ENCODE assay signal across 23 cellular contexts in genomic region chr6:15678514-15678913, GRCh38. TPM values are rescaled to one million over a fixed set of nuclear protein-coding genes. Genes with fewer than 3 reads are reported as not detected.
DNase-seq lines count a peak whose midpoint lies in the region; ATAC-seq, FAIRE-seq and TF ChIP-seq lines count a peak whose summit lies in the region.
"Had no signal": no experiment of that assay in that cellular context is flagged by ENCODE, and none has a peak within 500 bp of the region (broad histone marks: within the 10 kb centered on the region; RNA-seq: fewer than 3 reads in every experiment).

No MANE protein-coding gene starts in this region.

- H4K20me1 ChIP-seq in BLaER1 (no peaks in the 10 kb centered on the region), Karpas-422 (ENCODE audit: insufficient read depth, low read depth, low read length) (no peaks in the 10 kb centered on the region), K562 (replicated peaks; ENCODE audit: control insufficient read depth, insufficient read depth, low read length) (no peaks in the 10 kb centered on the region)
- H4K20me1 ChIP-seq: BLaER1 treated with 17β-estradiol and CSF1 and Interleukin-3, amounts not matched to agents 10 nM and 100 nM had no signal

- H3K27ac Mint-ChIP-seq in Caco-2 (ENCODE audit: unreplicated experiment): no peak overlapping the region
- H3K27ac Mint-ChIP-seq: CD4-positive, alpha-beta T cell; CD8-positive, alpha-beta T cell had no signal

- H3K27me3 Mint-ChIP-seq in Caco-2 (ENCODE audit: insufficient read depth, unreplicated experiment): peaks cover 3% of the 10 kb centered on the region
- H3K27me3 Mint-ChIP-seq: CD4-positive, alpha-beta T cell had no signal

- peaks cover 8% of the 10 kb centered on the region for H3K4me1 Mint-ChIP-seq in Caco-2 (ENCODE audit: low read depth, unreplicated experiment)

- H3K9me3 ChIP-seq in BLaER1: peaks cover 22% of the 10 kb centered on the region
- H3K9me3 ChIP-seq in Karpas-422 (ENCODE audit: low read length): no peaks in the 10 kb centered on the region
- no peaks in the 10 kb centered on the region for H3K9me3 ChIP-seq in K562 (replicated peaks; ENCODE audit: control insufficient read depth, insufficient read depth, low read depth, low read length)
- no peaks in the 10 kb centered on the region for H3K9me3 ChIP-seq in pancreas
- H3K9me3 ChIP-seq in Caco-2: no peaks in the 10 kb centered on the region
- H3K9me3 ChIP-seq: BE2C had no signal

- H3K36me3 ChIP-seq in BLaER1: no peaks in the 10 kb centered on the region
- no peaks in the 10 kb centered on the region for H3K36me3 ChIP-seq in Karpas-422 (ENCODE audit: insufficient read depth, low read length)
- H3K36me3 ChIP-seq in K562 (ENCODE audit: control insufficient read depth, insufficient read depth, low read length): no peaks in the 10 kb centered on the region
- no peaks in the 10 kb centered on the region for H3K36me3 ChIP-seq in pancreas
- H3K36me3 ChIP-seq in Caco-2 (ENCODE audit: control insufficient read depth, insufficient read depth, low read length): no peaks in the 10 kb centered on the region
- H3K36me3 ChIP-seq: BE2C; BLaER1 treated with 17β-estradiol and CSF1 and Interleukin-3, amounts not matched to agents 10 nM and 100 nM had no signal

- no peak overlapping the region for H3K4me3 Mint-ChIP-seq in Caco-2 (ENCODE audit: unreplicated experiment)
- H3K4me3 Mint-ChIP-seq: CD4-positive, alpha-beta T cell; CD8-positive, alpha-beta T cell had no signal

- H3K27ac ChIP-seq in BLaER1 (no peak overlapping the region), Karpas-422 (ENCODE audit: low read length) (no peak overlapping the region), K562 (ENCODE audit: extremely low read depth, low read depth, low read length) (no peak overlapping the region), pancreas (no peak overlapping the region)
- H3K27ac ChIP-seq: C4-2B had no signal

- H3K4me2 ChIP-seq in BLaER1 (peak overlapping the region; percentile 32), Karpas-422 (ENCODE audit: low read depth, low read length, poor library complexity, severe bottlenecking) (no peak overlapping the region), K562 (ENCODE audit: insufficient read depth, low read length) (no peak overlapping the region)

- BruUV-seq in K562 (replicated peaks; lab: Mats Ljungman, UMichigan): no TSS peak
- BruUV-seq in Caco-2 (replicated peaks; lab: Mats Ljungman, UMichigan): no TSS peak

- intact Hi-C loops in K562 (cut with micrococcal nuclease): no loop called here
- intact Hi-C loops in pancreas (cut with DNase I): no loop called here
- intact Hi-C loops in Caco-2 (cut with micrococcal nuclease; ENCODE audit: unreplicated experiment): no loop called here

- H3K4me1 ChIP-seq in BLaER1 (peaks cover 67% of the 10 kb centered on the region), Karpas-422 (ENCODE audit: low read length) (peaks cover 24% of the 10 kb centered on the region), K562 (replicated peaks in 1 of 2; ENCODE audit: control insufficient read depth in 2 of 2, insufficient read depth in 2 of 2, low read length in 2 of 2) (peaks cover 0 to 11% of the 10 kb centered on the region in 2 experiments; a peak in 3 of 5 replicates), pancreas (no peaks in the 10 kb centered on the region), Caco-2 (peaks cover 7% of the 10 kb centered on the region)
- H3K4me1 ChIP-seq: BE2C had no signal

- H2AFZ ChIP-seq in Karpas-422 (ENCODE audit: low read length): no peak overlapping the region
- 0 out of 2 replicates have a peak overlapping the region, but pooled peaks have one; percentile 11 for H2AFZ ChIP-seq in K562 (ENCODE audit: low read depth, low read length)

- DNase-seq in Karpas-422 (peak; percentile 25), K562 (ENCODE audit: extremely low read depth in 1 of 4, low spot score in 3 of 4) (no peak), pancreas (no peak), T-helper 2 cell (no peak), Caco-2 (no peak)
- DNase-seq: 8988T; ACHN; CD4-positive, alpha-beta T cell; CD8-positive, alpha-beta T cell; DMS153; DMS53; DMS79; DND-41; EL; GDM1 had no signal

- H3K4me3 ChIP-seq in BLaER1 (no peak overlapping the region), Karpas-422 (ENCODE audit: low read length) (no peak overlapping the region), K562 (no peak overlapping the region), pancreas (no peak overlapping the region), Caco-2 (ENCODE audit: low read depth, low read length) (no peak overlapping the region)
- H3K4me3 ChIP-seq: BLaER1 treated with 17β-estradiol and CSF1 and Interleukin-3, amounts not matched to agents 10 nM and 100 nM; GM12878 had no signal

- FAIRE-seq in K562 (lab: Jason Lieb, UNC) (no peak), pancreas (lab: Jason Lieb, UNC) (no peak)
- FAIRE-seq: A204.1, GM12878, GM12892 had no signal

- no peak for TF ChIP-seq RAD21 in K562 (CRISPR knock-in tag; conservative IDR thresholded peaks at IDR 0.05 in 1 of 2, IDR thresholded peaks at IDR 0.05 in 1 of 2)

- in situ Hi-C loops in K562 (cut with MboI): no loop called here

- POLR2A ChIA-PET in K562 (lab: Yijun Ruan, JAX): interaction anchor here (1.5 kb wide), 1 partner anchor 558 kb away, joined by 3 read pairs; no protein-coding TSS in a partner anchor
- POLR2A ChIA-PET in Caco-2 (lab: Charles Lee): no interaction called here

- H3K36me3 Mint-ChIP-seq in Caco-2 (ENCODE audit: insufficient read depth, unreplicated experiment): no peaks in the 10 kb centered on the region
- H3K36me3 Mint-ChIP-seq: CD8-positive, alpha-beta T cell had no signal

- H3K9me2 ChIP-seq in Karpas-422 (replicated peaks; ENCODE audit: insufficient read depth, low read length): no peaks in the 10 kb centered on the region

- H3K27me3 ChIP-seq in BLaER1 (no peaks in the 10 kb centered on the region), Karpas-422 (ENCODE audit: low read length) (no peaks in the 10 kb centered on the region), K562 (ENCODE audit: control insufficient read depth in 2 of 2, insufficient read depth in 2 of 2, low read length in 2 of 2) (no peaks in the 10 kb centered on the region), pancreas (no peaks in the 10 kb centered on the region), Caco-2 (replicated peaks; ENCODE audit: control insufficient read depth, insufficient read depth, low read length) (no peaks in the 10 kb centered on the region)
- H3K27me3 ChIP-seq: BE2C; BLaER1 treated with 17β-estradiol and CSF1 and Interleukin-3, amounts not matched to agents 10 nM and 100 nM had no signal

- no peaks in the 10 kb centered on the region for H3K9me1 ChIP-seq in K562 (ENCODE audit: control insufficient read depth, insufficient read depth, low read length)

- TF ChIP-seq POLR2A in K562 (conservative IDR thresholded peaks at IDR 0.05): no peak

- TF ChIP-seq CTCF in K562 (IDR thresholded peaks at IDR 0.05 in 2 of 3, conservative IDR thresholded peaks at IDR 0.05 in 1 of 3; ENCODE audit: insufficient read depth in 2 of 3, low read depth in 1 of 3, low read length in 3 of 3) (no peak), pancreas (IDR thresholded peaks at IDR 0.05) (no peak), Caco-2 (IDR thresholded peaks at IDR 0.05; ENCODE audit: insufficient read depth in 1 of 2, low read depth in 1 of 2, low read length in 1 of 2, severe bottlenecking in 1 of 2, unreplicated experiment in 1 of 2) (no peak)

- no peak for TF ChIP-seq EP300 in K562 (IDR thresholded peaks at IDR 0.05; ENCODE audit: low read length)

- CTCF ChIA-PET in K562 (lab: Yijun Ruan, JAX; ENCODE audit: low intra/inter-chr PET ratio): no interaction called here
- CTCF ChIA-PET in Caco-2 (lab: Charles Lee): no interaction called here

- no peaks in the 10 kb centered on the region for H3K79me2 ChIP-seq in Karpas-422 (ENCODE audit: low read length)
- no peaks in the 10 kb centered on the region for H3K79me2 ChIP-seq in K562 (ENCODE audit: control insufficient read depth, insufficient read depth, low read length)

- H3K9ac ChIP-seq in BLaER1: no peak overlapping the region
- no peak overlapping the region for H3K9ac ChIP-seq in Karpas-422 (ENCODE audit: low read length)
- H3K9ac ChIP-seq in K562 (ENCODE audit: insufficient read depth in 1 of 2, low read depth in 2 of 2, low read length in 2 of 2): no peak overlapping the region
- H3K9ac ChIP-seq: BLaER1 treated with 17β-estradiol and CSF1 and Interleukin-3, amounts not matched to agents 10 nM and 100 nM had no signal

- no peak for ATAC-seq in K562
- peak in 3 of 4 donors; percentile 40 to 62 (median 52) for ATAC-seq in pancreas
- no peak for ATAC-seq in HG03521 (IDR thresholded peaks at IDR 0.05; ENCODE audit: unreplicated experiment)
- ATAC-seq: CD8-positive, alpha-beta T cell had no signal

- H3K9me3 Mint-ChIP-seq in Caco-2 (ENCODE audit: unreplicated experiment): peaks cover 6% of the 10 kb centered on the region
- H3K9me3 Mint-ChIP-seq: CD4-positive, alpha-beta T cell had no signal

TF ChIP-seq in K562, 482 proteins besides CTCF, POLR2A, EP300 and RAD21:
- TF ChIP-seq SP1 (CRISPR knock-in tag; IDR thresholded peaks at IDR 0.05) (0 out of 2 replicates have a peak, but pooled peaks have one; percentile 21), CHD2 (IDR thresholded peaks at IDR 0.05; ENCODE audit: low read depth, low read length) (no peak)

RNA-seq across cellular contexts. Expression of gene DTNBP1, which starts 15.7 kb away (rescaled TPM):
- 13.8 and 15.1 TPM in 2 replicates for total RNA-seq in Karpas-422 (2014; rRNA removed; shearing (Covaris generic); ENCODE audit: low replicate concordance)
- 29.2 and 29.4 TPM in 2 replicates for total RNA-seq in K562 (2011; cell fraction: chromatin; rRNA removed; ENCODE audit: low replicate concordance)
- 15.7 and 16.3 TPM in 2 replicates for total RNA-seq in K562 (2011; cell fraction: nucleolus; rRNA removed)
- 24.2 and 31.1 TPM in 2 replicates for total RNA-seq in K562 (2011; cell fraction: nucleoplasm; rRNA removed)
- total RNA-seq in K562 (2014; rRNA removed) (17.8 and 18.2 TPM in 2 replicates), K562 (2014; rRNA removed; fragmentation: Illumina TruSeq; extraction: Trizol) (15.2 and 16.7 TPM in 2 replicates), K562 (2015; rRNA removed; fragmentation: Illumina TruSeq; extraction: Trizol) (20.4 and 20.7 TPM in 2 replicates), K562 (2021) (37.1 and 37.7 TPM in 2 replicates), pancreas (10 to 100 TPM in 1 of 6 donors, 1 to 10 TPM in 5; 7.3 to 11.5 (median 8.0) TPM), Caco-2 (2022) (19.9 and 20.7 TPM in 2 replicates)
- polyA plus RNA-seq in K562 (2011; rRNA removed) (34.4 and 44.1 TPM in 2 replicates), K562 (2014; fragmentation: Illumina TruSeq; extraction: Trizol) (40.8 and 54.5 TPM in 2 replicates), K562 (2014; fragmentation: Nextera tagmentation; extraction: Ambion mirVana) (10 to 100 TPM; 20.2 to 21.4 TPM), K562 (2014; rRNA removed) (42.1 and 45.4 TPM in 2 replicates), pancreas (10 to 100 TPM in 1 of 2 donors, 1 to 10 TPM in 1; 6.5 to 10.9 TPM)
- 45.5 and 47.8 TPM in 2 replicates for polyA plus RNA-seq in K562 (2011; cell fraction: cytosol; rRNA removed)
- polyA plus RNA-seq in K562 (2011; cell fraction: nucleus; rRNA removed): 22.0 and 27.6 TPM in 2 replicates
- polyA plus RNA-seq in K562 (2012): 50.7 and 54.0 TPM in 2 replicates
- polyA minus RNA-seq in K562 (2011; rRNA and poly(A)+ RNA removed): 19.4 and 24.8 TPM in 2 replicates
- 13.0 and 18.5 TPM in 2 replicates for polyA minus RNA-seq in K562 (2011; cell fraction: cytosol; rRNA and poly(A)+ RNA removed)
- polyA minus RNA-seq in K562 (2011; cell fraction: nucleus; rRNA and poly(A)+ RNA removed): 7.4 and 12.0 TPM in 2 replicates

Comparison
In these comparisons a context has a peak if more than half of its experiments do, and no peak if none do; other contexts are left out.
1. ATAC-seq: peak in pancreas (3 of 4); none in K562 (single experiment) and HG03521 (single experiment).